ENCODE assay signal across 8 cellular contexts in genomic region chr6:108118359-108118724, GRCh38. TPM values are rescaled to one million over a fixed set of nuclear protein-coding genes. Genes with fewer than 3 reads are reported as not detected.
DNase-seq lines count a peak whose midpoint lies in the region; ATAC-seq and TF ChIP-seq lines count a peak whose summit lies in the region.

No MANE protein-coding gene starts in this region.

- POLR2A ChIA-PET in AG04450 (lab: Yijun Ruan, JAX) = no interaction called here
- POLR2A ChIA-PET in naive thymus-derived CD8-positive, alpha-beta T cell (lab: Charles Lee) = interaction anchor here (0.6 kb wide), 1 partner anchor 170 kb away, joined by 5 read pairs; no protein-coding TSS in a partner anchor

- CTCF ChIA-PET in AG04450 (lab: Charles Lee) = no interaction called here

- H3K27ac ChIP-seq in AG04450 (ENCODE audit: low read depth, low read length) = no peak overlapping the region

- peaks cover 9% of the 10 kb centered on the region; the same call in 1 of the 2 replicates for H3K9me3 ChIP-seq in AG04450 (ENCODE audit: control insufficient read depth, insufficient read depth, low read length)

- H3K27me3 ChIP-seq in AG04450 (ENCODE audit: control insufficient read depth, insufficient read depth, low read length) = peaks cover 93% of the 10 kb centered on the region

- H3K9me3 Mint-ChIP-seq in central memory CD8-positive, alpha-beta T cell = no peaks in the 10 kb centered on the region
- H3K9me3 Mint-ChIP-seq in naive thymus-derived CD8-positive, alpha-beta T cell = no peaks in the 10 kb centered on the region

- peak; percentile 20 for ATAC-seq in HG03045 (IDR thresholded peaks at IDR 0.05; ENCODE audit: unreplicated experiment)
- ATAC-seq in central memory CD8-positive, alpha-beta T cell (replicated peaks; ENCODE audit: extremely low read depth, poor library complexity, severe bottlenecking) = peak; percentile 16
- peak; percentile 35 to 42 for ATAC-seq in naive thymus-derived CD8-positive, alpha-beta T cell
- ATAC-seq in HG02840 (IDR thresholded peaks at IDR 0.05; ENCODE audit: low FRiP score, unreplicated experiment) = no peak
- ATAC-seq in HG02759 (IDR thresholded peaks at IDR 0.05; ENCODE audit: unreplicated experiment) = no peak
- no peak for ATAC-seq in HG03342 (IDR thresholded peaks at IDR 0.05; ENCODE audit: unreplicated experiment)

- peaks cover 42% of the 10 kb centered on the region for H3K4me1 Mint-ChIP-seq in central memory CD8-positive, alpha-beta T cell
- H3K4me1 Mint-ChIP-seq in naive thymus-derived CD8-positive, alpha-beta T cell = peaks cover 33 to 57% (median 50%) of the 10 kb centered on the region in 4 donors

- peaks cover 95% of the 10 kb centered on the region for H3K27me3 Mint-ChIP-seq in central memory CD8-positive, alpha-beta T cell
- peaks cover 48 to 95% (median 73%) of the 10 kb centered on the region in 5 donors for H3K27me3 Mint-ChIP-seq in naive thymus-derived CD8-positive, alpha-beta T cell

- H3K36me3 Mint-ChIP-seq in central memory CD8-positive, alpha-beta T cell (ENCODE audit: insufficient read depth) = peaks cover 3% of the 10 kb centered on the region
- H3K36me3 Mint-ChIP-seq in naive thymus-derived CD8-positive, alpha-beta T cell = peaks cover 0 to 11% (median 5%) of the 10 kb centered on the region in 3 donors

- no peak for TF ChIP-seq CTCF in AG04450 (IDR thresholded peaks at IDR 0.05; ENCODE audit: low read depth, low read length)

- H3K4me3 ChIP-seq in AG04450 (ENCODE audit: low read depth, low read length) = peak overlapping the region; percentile 66

- H3K27ac Mint-ChIP-seq in central memory CD8-positive, alpha-beta T cell (ENCODE audit: low read depth) = no peak overlapping the region
- H3K27ac Mint-ChIP-seq in naive thymus-derived CD8-positive, alpha-beta T cell = peak overlapping the region in 1 of 10 donors; percentile 66

- DNase-seq in AG04450 (ENCODE audit: low read depth, low spot score) (no peak), COLO829 (ENCODE audit: low spot score) (no peak)
- DNase-seq in central memory CD8-positive, alpha-beta T cell (ENCODE audit: low spot score in 2 of 2) = no peak
- DNase-seq in naive thymus-derived CD8-positive, alpha-beta T cell = no peak

- H3K4me3 Mint-ChIP-seq in central memory CD8-positive, alpha-beta T cell = peak overlapping the region; percentile 84
- peak overlapping the region; percentile 81 to 100 (median 94) for H3K4me3 Mint-ChIP-seq in naive thymus-derived CD8-positive, alpha-beta T cell

RNA-seq across cellular contexts. Expression of gene OSTM1, which starts 43.8 kb away (rescaled TPM):
- polyA plus RNA-seq in AG04450 (2011; rRNA removed) = 28.0 and 35.2 TPM in 2 replicates
- 17.5 and 23.3 TPM in 2 replicates for polyA minus RNA-seq in AG04450 (2011; rRNA and poly(A)+ RNA removed)
- total RNA-seq in naive thymus-derived CD8-positive, alpha-beta T cell = 10 to 100 TPM; 40.8 to 42.9 TPM
- polyA plus RNA-seq in naive thymus-derived CD8-positive, alpha-beta T cell = 10 to 100 TPM; 34.1 to 49.6 (median 40.3) TPM

RNA-seq across cellular contexts. Expression of gene NR2E1, which starts 47.5 kb away (rescaled TPM):
- not detected in 2 replicates for polyA plus RNA-seq in AG04450 (2011; rRNA removed)
- not detected in 2 replicates for polyA minus RNA-seq in AG04450 (2011; rRNA and poly(A)+ RNA removed)
- total RNA-seq in naive thymus-derived CD8-positive, alpha-beta T cell = not detected
- polyA plus RNA-seq in naive thymus-derived CD8-positive, alpha-beta T cell = not detected

Comparison
In these comparisons a context has a peak if more than half of its experiments do, and no peak if none do; other contexts are left out.
1. ATAC-seq: peak in HG03045 (single experiment), central memory CD8-positive, alpha-beta T cell (single experiment) and naive thymus-derived CD8-positive, alpha-beta T cell (2 of 2); none in HG02840 (single experiment), HG02759 (single experiment) and HG03342 (single experiment).